Comparison of ENCODE assay signal across 1 cellular context in the genomic region with DNA sequence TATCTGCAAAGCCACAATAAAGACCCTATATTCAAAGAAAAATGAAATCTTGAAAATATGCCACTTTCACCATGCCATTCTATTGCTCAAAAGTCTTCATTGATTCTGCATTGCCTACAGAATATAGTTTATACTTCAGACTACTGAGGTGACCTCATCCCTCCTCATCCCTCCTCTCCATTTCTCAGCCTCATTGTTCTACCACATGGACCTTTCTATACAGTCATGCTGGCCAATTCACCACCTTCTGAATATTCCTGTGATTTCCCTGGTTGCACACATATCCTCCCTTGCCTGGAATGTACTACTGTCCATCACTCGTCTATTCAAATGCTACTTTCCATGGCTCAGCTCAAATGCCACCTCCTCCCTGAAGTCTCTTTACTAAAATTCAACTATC.
TF ChIP-seq lines count a peak whose summit lies in the region.

No MANE protein-coding gene starts in this region.

TF ChIP-seq in IMR-90, 13 proteins besides CTCF, POLR2A, EP300 and RAD21 (continued from another document):
- no peak for TF ChIP-seq CEBPB (IDR thresholded peaks at IDR 0.05; ENCODE audit: low read depth, low read length)
